ENCODE assay signal across 9 cellular contexts in genomic region chr20:46206025-46206424, GRCh38.
DNase-seq lines count a peak whose midpoint lies in the region; ATAC-seq, FAIRE-seq and TF ChIP-seq lines count a peak whose summit lies in the region.
"Had no signal": no experiment of that assay in that cellular context is flagged by ENCODE, and none has a peak within 500 bp of the region (broad histone marks: within the 10 kb centered on the region; RNA-seq: fewer than 3 reads in every experiment).

No MANE protein-coding gene starts in this region.

- peaks cover 10% of the 10 kb centered on the region for H3K27me3 Mint-ChIP-seq in activated T-helper 17 cell treated with anti-CD3 and anti-CD28 coated beads, Interleukin-2, amount 50 U/mL, for 72 hours
- H3K27me3 Mint-ChIP-seq in endothelial cell (ENCODE audit: unreplicated experiment) = peaks cover 6% of the 10 kb centered on the region

- H3K9me3 ChIP-seq in A549 = no peaks in the 10 kb centered on the region
- H3K9me3 ChIP-seq in BE2C = no peaks in the 10 kb centered on the region
- H3K9me3 ChIP-seq: Caco-2 had no signal

- no peak for FAIRE-seq in A549 (lab: Jason Lieb, UNC)

- H3K4me3 ChIP-seq in A549 (no peak overlapping the region), BE2C (ENCODE audit: low read depth, low read length) (no peak overlapping the region)

- no peak overlapping the region for H3K27ac Mint-ChIP-seq in activated T-helper 17 cell treated with anti-CD3 and anti-CD28 coated beads, Interleukin-2, amount 50 U/mL, for 72 hours
- no peak overlapping the region for H3K27ac Mint-ChIP-seq in endothelial cell (ENCODE audit: unreplicated experiment)

- no peak for TF ChIP-seq EP300 in A549 (IDR thresholded peaks at IDR 0.05)

- no peak for TF ChIP-seq RAD21 in A549 (conservative IDR thresholded peaks at IDR 0.05 in 1 of 2, IDR thresholded peaks at IDR 0.05 in 1 of 2)

- DNase-seq in A549 (ENCODE audit: low read depth in 1 of 2, low spot score in 1 of 2) = peak in 1 of 2 experiments; percentile 40
- DNase-seq in HS-5 (ENCODE audit: low read depth) = peak; percentile 59
- DNase-seq in kidney tubule cell (ENCODE audit: low spot score) = peak; percentile 68
- DNase-seq in endothelial cell (ENCODE audit: low spot score) = no peak
- DNase-seq in BE2C = no peak
- no peak for DNase-seq in NCI-H345 (lab: John Stamatoyannopoulos, UW)
- DNase-seq: Caco-2 had no signal

- 36% methylated on average over 5 of the region's 5 CpGs for WGBS in A549 (ENCODE audit: missing lambda C conversion rate)

- CTCF ChIA-PET in A549 (lab: Yijun Ruan, JAX) = interaction anchor here (1.2 to 1.8 kb wide), 3 partner anchors 9 to 192 kb away, joined by 4 to 6 read pairs (median 5); no protein-coding TSS in a partner anchor

- no peaks in the 10 kb centered on the region for H3K27me3 ChIP-seq in BE2C

- no peak overlapping the region for H3K4me2 ChIP-seq in A549

- POLR2A ChIA-PET in A549 (lab: Yijun Ruan, JAX) = no interaction called here

- ATAC-seq in A549 (peak in 1 of 2 experiments; percentile 61; a peak in 3 of 6 replicates), HG03378 (IDR thresholded peaks at IDR 0.05; ENCODE audit: unreplicated experiment) (no peak)
- ATAC-seq in activated T-helper 17 cell treated with anti-CD3 and anti-CD28 coated beads, Interleukin-2, amount 50 U/mL, for 72 hours (replicated peaks) = peak; percentile 91

- no peak for TF ChIP-seq CTCF in A549 (IDR thresholded peaks at IDR 0.05)
- TF ChIP-seq CTCF in endothelial cell (IDR thresholded peaks at IDR 0.05; ENCODE audit: unreplicated experiment) = no peak
- TF ChIP-seq CTCF in BE2C (IDR thresholded peaks at IDR 0.05; ENCODE audit: low read depth, low read length) = no peak

- no peak overlapping the region for H3K27ac ChIP-seq in A549

- H3K36me3 Mint-ChIP-seq in activated T-helper 17 cell treated with anti-CD3 and anti-CD28 coated beads, Interleukin-2, amount 50 U/mL, for 72 hours (ENCODE audit: low read depth) = no peaks in the 10 kb centered on the region
- H3K36me3 Mint-ChIP-seq in endothelial cell (ENCODE audit: low read depth, unreplicated experiment) = peaks cover 4% of the 10 kb centered on the region

- H3K4me1 ChIP-seq in A549 (peaks cover 18% of the 10 kb centered on the region), BE2C (peaks cover 8% of the 10 kb centered on the region)
- H3K4me1 ChIP-seq: Caco-2 had no signal

- H3K9me3 Mint-ChIP-seq in activated T-helper 17 cell treated with anti-CD3 and anti-CD28 coated beads, Interleukin-2, amount 50 U/mL, for 72 hours = no peaks in the 10 kb centered on the region
- H3K9me3 Mint-ChIP-seq in endothelial cell (ENCODE audit: unreplicated experiment) = no peaks in the 10 kb centered on the region

- H3K36me3 ChIP-seq in BE2C = no peaks in the 10 kb centered on the region

- H3K4me1 Mint-ChIP-seq in activated T-helper 17 cell treated with anti-CD3 and anti-CD28 coated beads, Interleukin-2, amount 50 U/mL, for 72 hours = peaks cover 45% of the 10 kb centered on the region
- peaks cover 25% of the 10 kb centered on the region for H3K4me1 Mint-ChIP-seq in endothelial cell (ENCODE audit: unreplicated experiment)

- no peak for TF ChIP-seq POLR2A in A549 (IDR thresholded peaks at IDR 0.05; ENCODE audit: low read length)

- peak overlapping the region; percentile 33 for H3K4me3 Mint-ChIP-seq in activated T-helper 17 cell treated with anti-CD3 and anti-CD28 coated beads, Interleukin-2, amount 50 U/mL, for 72 hours
- H3K4me3 Mint-ChIP-seq in endothelial cell (ENCODE audit: unreplicated experiment) = no peak overlapping the region

TF ChIP-seq in A549, 52 proteins besides CTCF, POLR2A, EP300 and RAD21:
- TF ChIP-seq FOSL2 (IDR thresholded peaks at IDR 0.05) (no peak), FOSL2 (CRISPR knock-in tag; IDR thresholded peaks at IDR 0.05) (peak; percentile 64), E2F6 (IDR thresholded peaks at IDR 0.05; ENCODE audit: borderline replicate concordance, low read depth) (no peak), ELK1 (IDR thresholded peaks at IDR 0.05; ENCODE audit: low read depth, low read length) (no peak), TP53 (CRISPR knock-in tag; IDR thresholded peaks at IDR 0.05) (no peak), BCL3 (IDR thresholded peaks at IDR 0.05) (no peak), CBX2 (IDR thresholded peaks at IDR 0.05; ENCODE audit: borderline replicate concordance, low read depth) (no peak), RNF2 (IDR thresholded peaks at IDR 0.05; ENCODE audit: borderline replicate concordance, low read depth) (no peak), USF2 (IDR thresholded peaks at IDR 0.05) (no peak)
TF ChIP-seq in A549: peak in this region for 1.

Comparison
In these comparisons a context has a peak if more than half of its experiments do, and no peak if none do; other contexts are left out.
1. DNase-seq: peak in HS-5 (single experiment) and kidney tubule cell (single experiment); none in endothelial cell (single experiment), BE2C (single experiment) and NCI-H345 (single experiment).